Comparison of ENCODE assay signal across 1 cellular context in the genomic region with DNA sequence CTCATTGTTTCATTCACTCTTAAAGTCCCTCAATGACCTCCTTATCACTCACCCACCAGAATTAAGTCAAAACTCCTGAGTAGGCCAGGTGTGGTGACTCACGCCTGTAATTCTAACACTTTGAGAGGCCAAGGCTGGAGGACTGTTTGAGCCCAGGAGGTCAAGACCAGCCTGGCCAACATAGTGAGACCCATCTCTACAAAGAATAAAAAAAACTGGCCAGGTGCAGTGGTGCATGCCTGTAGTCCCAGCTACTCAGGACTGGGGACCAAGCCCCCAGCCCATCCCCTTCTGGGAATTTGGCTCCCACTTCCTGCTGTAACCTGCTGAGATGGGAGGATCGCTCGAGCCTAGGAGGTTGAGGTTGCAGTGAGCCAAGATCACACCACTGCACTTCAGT.
A peak's percentile ranks its signal among the peaks of the same experiment; 100 is the strongest.
TF ChIP-seq lines count a peak whose summit lies in the region.

No MANE protein-coding gene starts in this region.

TF ChIP-seq in K562, 482 proteins besides CTCF, POLR2A, EP300 and RAD21:
- peak; percentile 90 for TF ChIP-seq ZNF121 (CRISPR knock-in tag; conservative IDR thresholded peaks at IDR 0.05)
- no peak for TF ChIP-seq TBP (optimal IDR thresholded peaks at IDR 0.05; ENCODE audit: low read depth, low read length)
TF ChIP-seq in K562: peak in this region for 1.
